Comparison of ENCODE assay signal across 12 cellular contexts in genomic region chr17:16288860-16289571, GRCh38.
A peak's percentile ranks its signal among the peaks of the same experiment; 100 is the strongest.
DNase-seq lines count a peak whose midpoint lies in the region; ATAC-seq, FAIRE-seq and TF ChIP-seq lines count a peak whose summit lies in the region.
"Had no signal": no experiment of that assay in that cellular context is flagged by ENCODE, and none has a peak within 500 bp of the region (broad histone marks: within the 10 kb centered on the region; RNA-seq: fewer than 3 reads in every experiment).

No MANE protein-coding gene starts in this region.

- no peak for TF ChIP-seq CTCF in GM12878 (IDR thresholded peaks at IDR 0.05 in 2 of 3, conservative IDR thresholded peaks at IDR 0.05 in 1 of 3; ENCODE audit: control insufficient read depth in 2 of 3, extremely low read depth in 1 of 3, insufficient read depth in 1 of 3, low read depth in 3 of 3, low read length in 3 of 3)

- H2AFZ ChIP-seq in GM12878 (ENCODE audit: control insufficient read depth, low read depth, low read length): no peak overlapping the region

- H3K27ac ChIP-seq in CD8-positive, alpha-beta memory T cell (ENCODE audit: low read depth, low read length): no peak overlapping the region
- peak overlapping the region; percentile 92 for H3K27ac ChIP-seq in GM12878 (ENCODE audit: control insufficient read depth, insufficient read depth)

- no peaks in the 10 kb centered on the region for H3K36me3 ChIP-seq in CD8-positive, alpha-beta memory T cell (ENCODE audit: insufficient read depth, low read length)
- H3K36me3 ChIP-seq in GM12878 (ENCODE audit: control insufficient read depth in 2 of 2, insufficient read depth in 2 of 2, low read length in 1 of 2): no peaks in the 10 kb centered on the region

- SMC1A ChIA-PET in GM12878 (lab: Charles Lee; ENCODE audit: uncharacterized antibody, unreplicated experiment): interaction anchor here (0.9 to 3.2 kb wide), 8 partner anchors 12 to 129 kb away, joined by 3 to 15 read pairs (median 6); no protein-coding TSS in a partner anchor

- peak overlapping the region; percentile 67; the same call in 1 of the 2 replicates for H3K4me2 ChIP-seq in GM12878 (ENCODE audit: control insufficient read depth, insufficient read depth)

- intact Hi-C loops in GM12878 (cut with micrococcal nuclease; ENCODE audit: unreplicated experiment): loop anchor here (5.0 kb wide), 1 partner anchor 148 kb away; no protein-coding TSS in a partner anchor

- TF ChIP-seq POLR2A in GM12878 (IDR thresholded peaks at IDR 0.05; ENCODE audit: low read depth, low read length): no peak

- peaks cover 50% of the 10 kb centered on the region for H3K4me1 ChIP-seq in CD8-positive, alpha-beta memory T cell (ENCODE audit: insufficient read depth, low read length)
- peaks cover 40% of the 10 kb centered on the region for H3K4me1 ChIP-seq in GM12878 (ENCODE audit: control insufficient read depth, insufficient read depth, low read length)

- no peak for ATAC-seq in GM12878
- no peak for ATAC-seq in naive thymus-derived CD8-positive, alpha-beta T cell

- no peaks in the 10 kb centered on the region for H3K9me3 ChIP-seq in CD8-positive, alpha-beta memory T cell (ENCODE audit: low read length)
- H3K9me3 ChIP-seq in GM12878 (replicated peaks; ENCODE audit: control insufficient read depth, insufficient read depth, low read length): no peaks in the 10 kb centered on the region

- no peak for TF ChIP-seq RAD21 in GM12878 (IDR thresholded peaks at IDR 0.05; ENCODE audit: insufficient read depth, low read depth, low read length)

- H3K27me3 Mint-ChIP-seq in CD8-positive, alpha-beta memory T cell: no peaks in the 10 kb centered on the region
- H3K27me3 Mint-ChIP-seq in naive thymus-derived CD8-positive, alpha-beta T cell: no peaks in the 10 kb centered on the region

- BruUV-seq in GM12878 (replicated peaks; lab: Mats Ljungman, UMichigan): no TSS peak

- peaks cover 0 to 5% (median 4%) of the 10 kb centered on the region in 3 donors for H3K36me3 Mint-ChIP-seq in CD8-positive, alpha-beta memory T cell
- H3K36me3 Mint-ChIP-seq in naive thymus-derived CD8-positive, alpha-beta T cell: peaks cover 0 to 11% (median 2%) of the 10 kb centered on the region in 3 donors

- no peak overlapping the region for H3K9ac ChIP-seq in GM12878 (ENCODE audit: control insufficient read depth, insufficient read depth, low read length)

- peak overlapping the region in 5 of 7 donors; percentile 13 to 72 (median 41) for H3K4me3 Mint-ChIP-seq in CD8-positive, alpha-beta memory T cell
- H3K4me3 Mint-ChIP-seq in naive thymus-derived CD8-positive, alpha-beta T cell: peak overlapping the region in 7 of 10 donors; percentile 32 to 85 (median 57)

- POLR2A ChIA-PET in CD8-positive, alpha-beta memory T cell (lab: Charles Lee): no interaction called here
- POLR2A ChIA-PET in GM12878 (lab: Charles Lee): interaction anchor here (0.6 to 1.3 kb wide), 4 partner anchors 14 to 149 kb away, joined by 3 to 8 read pairs (median 3); partner anchors contain the start of gene CENPV
- POLR2A ChIA-PET in naive thymus-derived CD8-positive, alpha-beta T cell (lab: Charles Lee): interaction anchor here (0.6 to 2.0 kb wide), 4 partner anchors 21 to 142 kb away, joined by 3 to 7 read pairs (median 4); partner anchors contain the start of gene CENPV

- H3K4me1 Mint-ChIP-seq in CD8-positive, alpha-beta memory T cell: peaks cover 45 to 53% (median 53%) of the 10 kb centered on the region in 3 donors
- peaks cover 30 to 68% (median 57%) of the 10 kb centered on the region in 4 donors for H3K4me1 Mint-ChIP-seq in naive thymus-derived CD8-positive, alpha-beta T cell

- RAD21 ChIA-PET in GM12878 (lab: Charles Lee; ENCODE audit: unreplicated experiment): interaction anchor here (0.6 to 5.8 kb wide), 14 partner anchors 9 to 130 kb away, joined by 3 to 30 read pairs (median 4); partner anchors contain the start of genes PIGL, TRPV2 and UBB

- no peak for TF ChIP-seq EP300 in GM12878 (IDR thresholded peaks at IDR 0.05; ENCODE audit: borderline replicate concordance in 1 of 2, control insufficient read depth in 1 of 2, low read depth in 2 of 2, low read length in 2 of 2)

- no peaks in the 10 kb centered on the region for H3K9me3 Mint-ChIP-seq in CD8-positive, alpha-beta memory T cell
- no peaks in the 10 kb centered on the region for H3K9me3 Mint-ChIP-seq in naive thymus-derived CD8-positive, alpha-beta T cell

- no peaks in the 10 kb centered on the region for H4K20me1 ChIP-seq in GM12878 (ENCODE audit: control insufficient read depth, insufficient read depth)

- no peaks in the 10 kb centered on the region for H3K27me3 ChIP-seq in CD8-positive, alpha-beta memory T cell (ENCODE audit: insufficient read depth, low read length, poor library complexity, severe bottlenecking)
- H3K27me3 ChIP-seq in GM12878 (replicated peaks in 1 of 2; ENCODE audit: control insufficient read depth in 2 of 2, insufficient read depth in 2 of 2, low read length in 1 of 2): no peaks in the 10 kb centered on the region

- no peak for FAIRE-seq in GM12878 (lab: Jason Lieb, UNC)
- FAIRE-seq: islet of Langerhans had no signal

- CTCF ChIA-PET in CD8-positive, alpha-beta memory T cell (lab: Charles Lee): interaction anchor here (1.7 to 2.5 kb wide), 2 partner anchors 75 to 296 kb away, joined by 3 to 6 read pairs; no protein-coding TSS in a partner anchor
- CTCF ChIA-PET in GM12878 (lab: Yijun Ruan, JAX): interaction anchor here (0.7 to 4.7 kb wide), 10 partner anchors 10 to 232 kb away, joined by 3 to 38 read pairs (median 6); partner anchors contain the start of genes CENPV, PIGL and TRPV2

- no peak for DNase-seq in CD8-positive, alpha-beta memory T cell
- DNase-seq in LoVo (ENCODE audit: low spot score) (peak; percentile 44), GM12878 (ENCODE audit: low read depth, low spot score) (no peak), NCI-H187 (lab: John Stamatoyannopoulos, UW) (no peak), GM19238 (ENCODE audit: insufficient read length, low spot score) (no peak), NCI-H345 (lab: John Stamatoyannopoulos, UW) (no peak)
- no peak for DNase-seq in naive thymus-derived CD8-positive, alpha-beta T cell
- no peak for DNase-seq in stimulated activated CD4-positive, alpha-beta T cell treated with anti-CD3 and anti-CD28 coated beads, Interleukin-2, amount 100 ng/mL, for 24 hours
- DNase-seq: activated CD8-positive, alpha-beta memory T cell treated with anti-CD3 and anti-CD28 coated beads for 24 hours; DMS79; NCI-H2029 had no signal

- no peaks in the 10 kb centered on the region for H3K79me2 ChIP-seq in GM12878 (ENCODE audit: control insufficient read depth, insufficient read depth, low read length)

- in situ Hi-C loops in GM12878 (cut with MboI): no loop called here

- 77% methylated on average over 5 of the region's 5 CpGs for WGBS in GM12878 (ENCODE audit: insufficient coverage, insufficient replicate concordance, low lambda C conversion rate, missing lambda C conversion rate)

- H3K4me3 ChIP-seq in CD8-positive, alpha-beta memory T cell (ENCODE audit: low read length): no peak overlapping the region
- H3K4me3 ChIP-seq in GM12878: peak overlapping the region; percentile 28; the same call in 1 of the 2 replicates

- peak overlapping the region; percentile 34 to 99 (median 90) for H3K27ac Mint-ChIP-seq in CD8-positive, alpha-beta memory T cell
- H3K27ac Mint-ChIP-seq in naive thymus-derived CD8-positive, alpha-beta T cell: peak overlapping the region; percentile 82 to 98 (median 91)

TF ChIP-seq in GM12878, 131 proteins besides CTCF, POLR2A, EP300 and RAD21:
- TF ChIP-seq NR2C2 (IDR thresholded peaks at IDR 0.05; ENCODE audit: borderline replicate concordance, control insufficient read depth, insufficient read length, low read depth): no peak
- no peak for TF ChIP-seq NFYA (IDR thresholded peaks at IDR 0.05; ENCODE audit: borderline replicate concordance, low read depth, low read length)
- 0 out of 2 replicates have a peak, but pooled peaks have one; percentile 22 for TF ChIP-seq IKZF1 (conservative IDR thresholded peaks at IDR 0.05)
- TF ChIP-seq IKZF2 (IDR thresholded peaks at IDR 0.05): peak in 1 of 2 experiments; percentile 37; a peak in 1 of 4 replicates
- no peak for TF ChIP-seq RBBP5 (conservative IDR thresholded peaks at IDR 0.05)
- TF ChIP-seq RUNX3 (IDR thresholded peaks at IDR 0.05; ENCODE audit: low read length): 0 out of 2 replicates have a peak, but pooled peaks have one; percentile 32
- peak; percentile 58 for TF ChIP-seq SPI1 (IDR thresholded peaks at IDR 0.05; ENCODE audit: borderline replicate concordance, insufficient read depth, low read depth, low read length)
- TF ChIP-seq EZH2 (IDR thresholded peaks at IDR 0.05; ENCODE audit: borderline replicate concordance, control insufficient read depth, low read depth, low read length): no peak
- no peak for TF ChIP-seq PAX5 (IDR thresholded peaks at IDR 0.05; ENCODE audit: borderline replicate concordance, low read depth, low read length)
TF ChIP-seq in GM12878: peak in this region for 4.
